ENCODE assay signal across 21 cellular contexts in genomic region chr16:54213322-54213721, GRCh38.
DNase-seq lines count a peak whose midpoint lies in the region; ATAC-seq, FAIRE-seq and TF ChIP-seq lines count a peak whose summit lies in the region.
"Had no signal": no experiment of that assay in that cellular context is flagged by ENCODE, and none has a peak within 500 bp of the region (broad histone marks: within the 10 kb centered on the region; RNA-seq: fewer than 3 reads in every experiment).

No MANE protein-coding gene starts in this region.

- no peak overlapping the region for H3K18ac ChIP-seq in H1 (ENCODE audit: extremely low read depth, low read length)

- H2BK15ac ChIP-seq in H1 (ENCODE audit: low read length): no peak overlapping the region

- no peak overlapping the region for H3K4me2 ChIP-seq in H1 (ENCODE audit: insufficient read depth in 1 of 2, low read depth in 2 of 2, low read length in 2 of 2)
- H3K4me2 ChIP-seq: BLaER1 treated with 17β-estradiol and CSF1 and Interleukin-3, amounts not matched to agents 10 nM and 100 nM had no signal

- no peak overlapping the region for H3K23ac ChIP-seq in H1 (ENCODE audit: insufficient read length)

- TF ChIP-seq RAD21 in H1 (IDR thresholded peaks at IDR 0.05 in 1 of 2, conservative IDR thresholded peaks at IDR 0.05 in 1 of 2; ENCODE audit: low read depth in 2 of 2, low read length in 2 of 2): no peak

- intact Hi-C loops in heart left ventricle (cut with DNase I) (no loop called here), right cardiac atrium (cut with DNase I) (no loop called here), gastrocnemius medialis (cut with DNase I; ENCODE audit: low total_unique reads) (no loop called here)

- H3K9me3 ChIP-seq in heart left ventricle (no peaks in the 10 kb centered on the region), right cardiac atrium (ENCODE audit: control insufficient read depth, low read length) (no peaks in the 10 kb centered on the region), H1 (ENCODE audit: insufficient read depth in 2 of 2, low read depth in 1 of 2, low read length in 1 of 2) (no peaks in the 10 kb centered on the region), gastrocnemius medialis (no peaks in the 10 kb centered on the region)
- H3K9me3 ChIP-seq: A549; BLaER1 treated with 17β-estradiol and CSF1 and Interleukin-3, amounts not matched to agents 10 nM and 100 nM; Caco-2 had no signal

- no peak overlapping the region for H2BK120ac ChIP-seq in H1 (replicated peaks; ENCODE audit: low read depth, low read length)

- H3K4me3 ChIP-seq in heart left ventricle (no peak overlapping the region), right cardiac atrium (ENCODE audit: low read length) (no peak overlapping the region), H1 (ENCODE audit: extremely low read depth in 1 of 4, insufficient read depth in 2 of 4, low read depth in 3 of 4, low read length in 4 of 4) (no peak overlapping the region), gastrocnemius medialis (peak overlapping the region in 1 of 4 donors; percentile 21)
- H3K4me3 ChIP-seq: A549; BLaER1 treated with 17β-estradiol and CSF1 and Interleukin-3, amounts not matched to agents 10 nM and 100 nM had no signal

- POLR2A ChIA-PET in H1 (lab: Charles Lee; ENCODE audit: partially characterized antibody): interaction anchor here (0.6 kb wide), 1 partner anchor 246 kb away, joined by 3 read pairs; no protein-coding TSS in a partner anchor

- no peak for TF ChIP-seq CTCF in heart left ventricle (IDR thresholded peaks at IDR 0.05)
- TF ChIP-seq CTCF in H1 (IDR thresholded peaks at IDR 0.05; ENCODE audit: control extremely low read depth in 1 of 3, insufficient read depth in 1 of 3, low read depth in 1 of 3, low read length in 3 of 3): no peak
- TF ChIP-seq CTCF in gastrocnemius medialis (IDR thresholded peaks at IDR 0.05 in 4 of 5, conservative IDR thresholded peaks at IDR 0.05 in 1 of 5): no peak

- 46 to 55% (median 49%) methylated on average over 4 of the region's 4 CpGs for whole genome bisulfite sequencing in heart left ventricle, 4 donors
- 62% methylated on average over 4 of the region's 4 CpGs for WGBS in right cardiac atrium
- 88% methylated on average over 4 of the region's 4 CpGs; no CpG with 5 or more reads in 1 of the 2 experiments for WGBS in H1 (ENCODE audit: extremely low coverage in 1 of 2, insufficient coverage in 1 of 2, insufficient read length in 1 of 2, insufficient replicate concordance in 2 of 2, low coverage in 1 of 2, low lambda C conversion rate in 2 of 2, missing lambda C conversion rate in 1 of 2), 2 experiments

- H3K23me2 ChIP-seq in H1 (ENCODE audit: low read depth, low read length): no peaks in the 10 kb centered on the region

- in situ Hi-C loops in gastrocnemius medialis (cut with MboI; ENCODE audit: low sequenced_read_pairs in 4 of 4): no loop called here

- peak in 3 of 4 donors; percentile 12 to 40 (median 38) for ATAC-seq in heart left ventricle
- ATAC-seq in right cardiac atrium: no peak
- peak; percentile 35 to 45 for ATAC-seq in gastrocnemius medialis
- no peak for ATAC-seq in HG03521 (IDR thresholded peaks at IDR 0.05; ENCODE audit: unreplicated experiment)
- ATAC-seq: A549; CD8-positive, alpha-beta T cell had no signal

- H3K79me1 ChIP-seq in H1 (ENCODE audit: low read depth, low read length): no peaks in the 10 kb centered on the region

- H4K5ac ChIP-seq in H1 (ENCODE audit: insufficient read length, low read depth, low read length): no peak overlapping the region

- no peak overlapping the region for H2BK12ac ChIP-seq in H1 (ENCODE audit: low read depth, low read length)

- TF ChIP-seq POLR2A in heart left ventricle (IDR thresholded peaks at IDR 0.05) (no peak), H1 (IDR thresholded peaks at IDR 0.05; ENCODE audit: control extremely low read depth in 1 of 2, low read depth in 2 of 2, low read length in 2 of 2) (no peak), gastrocnemius medialis (IDR thresholded peaks at IDR 0.05) (no peak)

- no peak for TF ChIP-seq EP300 in H1 (IDR thresholded peaks at IDR 0.05; ENCODE audit: borderline replicate concordance in 1 of 2, low read depth in 2 of 2, low read length in 2 of 2)

- peak overlapping the region; percentile 42 for H3K4ac ChIP-seq in H1 (replicated peaks; ENCODE audit: insufficient read length, low read depth, low read length)

- FAIRE-seq in H1 (lab: Jason Lieb, UNC): no peak
- FAIRE-seq: A549, D721Med, G401.6, GM12891, GM19239 had no signal

- no peak overlapping the region for H3K9ac ChIP-seq in H1 (replicated peaks in 1 of 4; ENCODE audit: extremely low read depth in 1 of 4, low read depth in 3 of 4, low read length in 3 of 4)
- H3K9ac ChIP-seq: BLaER1 treated with 17β-estradiol and CSF1 and Interleukin-3, amounts not matched to agents 10 nM and 100 nM had no signal

- H2BK20ac ChIP-seq in H1 (ENCODE audit: low read length): no peak overlapping the region

- H3K27me3 ChIP-seq in heart left ventricle (no peaks in the 10 kb centered on the region), right cardiac atrium (ENCODE audit: control insufficient read depth, insufficient read depth) (no peaks in the 10 kb centered on the region), H1 (replicated peaks in 1 of 4; ENCODE audit: control insufficient read depth in 3 of 4, extremely low read depth in 1 of 4, insufficient read depth in 3 of 4, low read length in 3 of 4) (no peaks in the 10 kb centered on the region), gastrocnemius medialis (no peaks in the 10 kb centered on the region)
- H3K27me3 ChIP-seq: BLaER1 treated with 17β-estradiol and CSF1 and Interleukin-3, amounts not matched to agents 10 nM and 100 nM had no signal

- H3K14ac ChIP-seq in H1 (ENCODE audit: insufficient read length): no peak overlapping the region

- H2AK5ac ChIP-seq in H1 (ENCODE audit: low read depth, low read length): no peak overlapping the region

- no peak for DNase-seq in heart left ventricle
- DNase-seq in right cardiac atrium: no peak
- DNase-seq in H1 (ENCODE audit: low read depth in 1 of 2, low spot score in 2 of 2): no peak
- no peak for DNase-seq in gastrocnemius medialis
- DNase-seq in putamen (ENCODE audit: low spot score): no peak
- DNase-seq: AML-193; Caco-2; Calu3; CD4-positive, alpha-beta T cell; CD8-positive, alpha-beta T cell; DMS79 treated with DMSO at 0.1 percent for 48 hours; GF-D8 had no signal

- CTCF ChIA-PET in H1 (lab: Charles Lee; ENCODE audit: partially characterized antibody): interaction anchor here (1.0 to 2.4 kb wide), 4 partner anchors 8 to 323 kb away, joined by 3 to 5 read pairs (median 3); no protein-coding TSS in a partner anchor

- H2BK5ac ChIP-seq in H1 (ENCODE audit: low read depth, low read length): no peak overlapping the region

- H3K27ac ChIP-seq in heart left ventricle: no peak overlapping the region
- H3K27ac ChIP-seq in right cardiac atrium (ENCODE audit: low read length): no peak overlapping the region
- no peak overlapping the region for H3K27ac ChIP-seq in H1 (ENCODE audit: low read depth, low read length)
- H3K27ac ChIP-seq in gastrocnemius medialis: peak overlapping the region in 2 of 4 donors; percentile 2 to 66
- H3K27ac ChIP-seq: 22Rv1; A549; BLaER1 treated with 17β-estradiol and CSF1 and Interleukin-3, amounts not matched to agents 10 nM and 100 nM; C4-2B had no signal

- H4K8ac ChIP-seq in H1 (ENCODE audit: extremely low read depth, insufficient read depth, low read length): no peak overlapping the region

- no peaks in the 10 kb centered on the region for H3K36me3 ChIP-seq in heart left ventricle
- H3K36me3 ChIP-seq in H1 (ENCODE audit: control insufficient read depth in 2 of 4, insufficient read depth in 4 of 4, low read length in 3 of 4): no peaks in the 10 kb centered on the region
- H3K36me3 ChIP-seq in gastrocnemius medialis: no peaks in the 10 kb centered on the region
- H3K36me3 ChIP-seq: BLaER1 treated with 17β-estradiol and CSF1 and Interleukin-3, amounts not matched to agents 10 nM and 100 nM had no signal

- H3K4me1 ChIP-seq in heart left ventricle: peaks cover 0 to 16% (median 2%) of the 10 kb centered on the region in 12 donors
- H3K4me1 ChIP-seq in right cardiac atrium (ENCODE audit: control insufficient read depth, insufficient read depth, low read length): no peaks in the 10 kb centered on the region
- no peaks in the 10 kb centered on the region for H3K4me1 ChIP-seq in H1 (replicated peaks in 1 of 4; ENCODE audit: control insufficient read depth in 3 of 4, insufficient read depth in 4 of 4, low read length in 3 of 4)
- peaks cover 0 to 16% of the 10 kb centered on the region in 2 donors for H3K4me1 ChIP-seq in gastrocnemius medialis
- H3K4me1 ChIP-seq: A549; BLaER1 treated with 17β-estradiol and CSF1 and Interleukin-3, amounts not matched to agents 10 nM and 100 nM; Caco-2 had no signal

- no peak overlapping the region for H3K56ac ChIP-seq in H1 (replicated peaks; ENCODE audit: insufficient read length, low read depth, low read length)

- H4K20me1 ChIP-seq in H1 (replicated peaks in 1 of 2; ENCODE audit: control insufficient read depth in 1 of 2, insufficient read depth in 2 of 2, low read length in 2 of 2): no peaks in the 10 kb centered on the region
- H4K20me1 ChIP-seq: BLaER1 treated with 17β-estradiol and CSF1 and Interleukin-3, amounts not matched to agents 10 nM and 100 nM had no signal

- no peak overlapping the region for H4K91ac ChIP-seq in H1 (replicated peaks; ENCODE audit: insufficient read length, low read length)

- no peaks in the 10 kb centered on the region for H3K79me2 ChIP-seq in H1 (ENCODE audit: control insufficient read depth in 1 of 2, insufficient read depth in 2 of 2, low read length in 2 of 2)

- H2AFZ ChIP-seq in H1 (ENCODE audit: low read length): no peak overlapping the region

TF ChIP-seq in H1, 55 proteins besides CTCF, POLR2A, EP300 and RAD21:
- TF ChIP-seq CHD1 (IDR thresholded peaks at IDR 0.05; ENCODE audit: low read depth, low read length): no peak
- no peak for TF ChIP-seq KDM1A (IDR thresholded peaks at IDR 0.05; ENCODE audit: borderline replicate concordance, low read length)
- no peak for TF ChIP-seq CHD2 (IDR thresholded peaks at IDR 0.05; ENCODE audit: low read length)
- TF ChIP-seq SP2 (IDR thresholded peaks at IDR 0.05; ENCODE audit: low read length): no peak
- no peak for TF ChIP-seq RFX5 (IDR thresholded peaks at IDR 0.05; ENCODE audit: borderline replicate concordance, low read depth, low read length)
- no peak for TF ChIP-seq SRF (IDR thresholded peaks at IDR 0.05; ENCODE audit: low read depth, low read length)
- no peak for TF ChIP-seq SUZ12 (IDR thresholded peaks at IDR 0.05; ENCODE audit: low read length)
- TF ChIP-seq SIRT6 (IDR thresholded peaks at IDR 0.05; ENCODE audit: low read length): no peak
- TF ChIP-seq SP1 (IDR thresholded peaks at IDR 0.05; ENCODE audit: low read depth, low read length): no peak

Comparison
In these comparisons a context has a peak if more than half of its experiments do, and no peak if none do; other contexts are left out.
1. ATAC-seq: peak in heart left ventricle (3 of 4) and gastrocnemius medialis (2 of 2); none in right cardiac atrium (0 of 2) and HG03521 (single experiment).